ENCODE assay signal across 33 cellular contexts in the genomic region with DNA sequence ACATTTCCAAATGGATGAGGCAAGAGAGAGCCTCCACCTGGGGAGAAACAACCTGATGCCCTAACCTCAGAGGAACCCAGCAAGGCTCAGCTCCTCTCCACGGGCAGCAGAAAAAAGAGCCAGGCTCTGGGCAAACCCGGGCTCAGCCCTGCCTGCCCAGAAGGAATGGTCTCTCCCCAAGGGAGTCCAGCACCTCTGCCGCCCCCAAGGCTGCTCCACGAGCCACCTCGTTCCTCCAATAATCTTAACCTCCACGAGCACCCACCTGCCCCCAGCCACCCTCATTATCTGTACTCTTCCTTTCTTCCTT.
"Had no signal": no experiment of that assay in that cellular context is flagged by ENCODE, and none has a peak within 500 bp of the region (broad histone marks: within the 10 kb centered on the region; RNA-seq: fewer than 3 reads in every experiment).

No MANE protein-coding gene starts in this region.

- ATAC-seq: activated CD8-positive, alpha-beta T cell treated with anti-CD3 and anti-CD28 coated beads for 36 hours; activated naive CD4-positive, alpha-beta T cell treated with anti-CD3 and anti-CD28 coated beads, Interleukin-2, amount 50 U/mL, for 72 hours; activated T-cell treated with anti-CD3 and anti-CD28 coated beads, Interleukin-2, amount 50 U/mL, for 4 hours; activated T-cell treated with anti-CD3 and anti-CD28 coated beads, Interleukin-2, amount 50 U/mL, for 72 hours; activated T-helper 17 cell treated with anti-CD3 and anti-CD28 coated beads, Interleukin-2, amount 50 U/mL, for 72 hours; body of pancreas had no signal

- H3K36me3 ChIP-seq: adrenal gland, brain microvascular endothelial cell, breast epithelium had no signal

- FAIRE-seq: astrocyte, TTC549 had no signal

- DNase-seq: activated B cell treated with CpG ODN at 0.5 μM for 24 hours; activated CD4-positive, alpha-beta memory T cell treated with anti-CD3 and anti-CD28 coated beads for 36 hours; activated CD4-positive, alpha-beta T cell treated with anti-CD3 and anti-CD28 coated beads for 4 hours; activated CD4-positive, alpha-beta T cell treated with anti-CD3 and anti-CD28 coated beads, Interleukin-2, amount 10 ng/mL, durations not matched to agents 24 days and 14 days; activated CD4-positive, alpha-beta T cell treated with anti-CD3 and anti-CD28 coated beads, Interleukin-2, amount 50 U/mL, for 1 hour; activated CD4-positive, alpha-beta T cell treated with anti-CD3 and anti-CD28 coated beads, Interleukin-2, amount 50 U/mL, for 4 hours; activated CD4-positive, CD25-positive, alpha-beta regulatory T cell treated with anti-CD3 and anti-CD28 coated beads, Interleukin-2, amount 50 U/mL, for 72 hours; activated CD8-positive, alpha-beta memory T cell treated with anti-CD3 and anti-CD28 coated beads, Interleukin-2, amount 50 U/mL, for 4 hours; activated CD8-positive, alpha-beta T cell treated with anti-CD3 and anti-CD28 coated beads for 36 hours; activated effector memory CD4-positive, alpha-beta T cell treated with anti-CD3 and anti-CD28 coated beads, Interleukin-2, amount 50 U/mL, for 16 hours; activated gamma-delta T cell treated with Interleukin-2 at 50 U/mL for 16 hours; activated naive CD4-positive, alpha-beta T cell; activated naive CD4-positive, alpha-beta T cell treated with anti-CD3 and anti-CD28 coated beads for 36 hours; activated naive CD4-positive, alpha-beta T cell treated with anti-CD3 and anti-CD28 coated beads, Interleukin-2, amount 50 U/mL, for 16 hours; activated naive CD8-positive, alpha-beta T cell treated with anti-CD3 and anti-CD28 coated beads for 36 hours; activated T-cell treated with anti-CD3 and anti-CD28 coated beads for 4 hours; activated T-cell treated with anti-CD3 and anti-CD28 coated beads, Interleukin-2, amount 50 U/mL, for 1 hour; activated T-cell treated with anti-CD3 and anti-CD28 coated beads, Interleukin-2, amount 50 U/mL, for 4 hours; activated T-cell treated with anti-CD3 and anti-CD28 coated beads, Interleukin-2, amount 50 U/mL, for 72 hours; adrenal gland; amniotic stem cell; body of pancreas; brain microvascular endothelial cell; central memory CD4-positive, alpha-beta T cell; T-helper 1 cell; T-helper 2 cell; T-helper 9 cell had no signal

- H3K27ac ChIP-seq: adrenal gland, body of pancreas, brain microvascular endothelial cell, breast epithelium, VCaP had no signal

- H3K27me3 ChIP-seq: adrenal gland, body of pancreas, brain microvascular endothelial cell, breast epithelium had no signal

- H3K9me3 ChIP-seq: adrenal gland, body of pancreas, breast epithelium had no signal

- H3K4me1 ChIP-seq: adrenal gland, body of pancreas, breast epithelium had no signal

- H3K4me3 ChIP-seq: adrenal gland, body of pancreas, breast epithelium had no signal
